In the genomic region with DNA sequence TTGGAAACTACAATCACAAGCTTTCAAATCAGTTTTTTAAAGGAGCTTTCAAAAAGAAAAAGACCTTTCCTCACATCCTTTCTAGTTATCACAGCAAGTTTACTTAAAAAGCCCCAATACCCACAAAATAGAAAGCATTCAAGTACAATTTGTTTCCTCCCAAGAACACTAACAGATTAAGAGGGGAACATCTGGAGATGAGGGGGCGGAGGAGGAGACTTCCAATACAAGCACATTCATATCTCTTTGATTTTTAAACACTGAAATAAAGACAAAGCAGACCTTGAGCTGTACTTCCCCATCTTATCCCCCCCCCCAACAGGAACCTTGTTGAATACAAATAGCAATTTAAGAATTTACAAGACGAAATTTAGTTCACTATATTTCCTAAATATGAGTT, we compare ENCODE assay signal across 8 cellular contexts. TPM values are rescaled to one million over a fixed set of nuclear protein-coding genes. Genes with fewer than 3 reads are reported as not detected.
DNase-seq lines count a peak whose midpoint lies in the region; ATAC-seq and TF ChIP-seq lines count a peak whose summit lies in the region.

No MANE protein-coding gene starts in this region.

- peak overlapping the region; percentile 100 for H3K4me3 Mint-ChIP-seq in neural progenitor cell

- peaks cover 9% of the 10 kb centered on the region for H3K27me3 Mint-ChIP-seq in neural progenitor cell (ENCODE audit: insufficient read depth, low read depth)

- peak overlapping the region; percentile 98 for H3K4me3 ChIP-seq in LNCaP clone FGC (ENCODE audit: low read depth, low read length)
- H3K4me3 ChIP-seq in dorsolateral prefrontal cortex: peak overlapping the region in 58 of 59 donors; percentile 62 to 92 (median 80)
- H3K4me3 ChIP-seq in neural progenitor cell: peak overlapping the region; percentile 81

- H3K9me3 Mint-ChIP-seq in neural progenitor cell: peaks cover 5% of the 10 kb centered on the region

- H3K27me3 ChIP-seq in dorsolateral prefrontal cortex (no peaks in the 10 kb centered on the region), neural progenitor cell (no peaks in the 10 kb centered on the region)

- H3K79me2 ChIP-seq in neural progenitor cell (ENCODE audit: low read depth): peaks cover 82% of the 10 kb centered on the region

- peaks cover 61% of the 10 kb centered on the region for H4K20me1 ChIP-seq in neural progenitor cell (ENCODE audit: low read depth)

- no peaks in the 10 kb centered on the region for H3K36me3 ChIP-seq in neural progenitor cell

- H2AFZ ChIP-seq in neural progenitor cell (replicated peaks): no peak overlapping the region

- intact Hi-C loops in dorsolateral prefrontal cortex (cut with DNase I): loop anchor here in 1 of 2 donors (2.0 to 5.0 kb wide), 2 partner anchors 36 to 59 kb away; a partner anchor contains a TSS

- H3K4me2 ChIP-seq in neural progenitor cell: peak overlapping the region; percentile 79

- H3K9ac ChIP-seq in neural progenitor cell: peak overlapping the region; percentile 99

- peak; percentile 46 for DNase-seq in CD1c-positive myeloid dendritic cell (ENCODE audit: extremely low spot score)
- no peak for DNase-seq in LNCaP clone FGC (ENCODE audit: low read depth)
- peak in 1 of 10 donors; percentile 1 for DNase-seq in dorsolateral prefrontal cortex
- no peak for DNase-seq in neural progenitor cell (ENCODE audit: low spot score)
- no peak for DNase-seq in T1000 (lab: John Stamatoyannopoulos, UW)

- ATAC-seq in GM21390 (IDR thresholded peaks at IDR 0.05; ENCODE audit: unreplicated experiment) (no peak), HG03196 (IDR thresholded peaks at IDR 0.05; ENCODE audit: unreplicated experiment) (no peak), GM18519 (IDR thresholded peaks at IDR 0.05; ENCODE audit: low FRiP score, unreplicated experiment) (no peak)

- H3K9me3 ChIP-seq in neural progenitor cell (ENCODE audit: low read depth): no peaks in the 10 kb centered on the region

- peak overlapping the region in 40 of 59 donors; percentile 1 to 99 (median 96) for H3K27ac ChIP-seq in dorsolateral prefrontal cortex
- no peak overlapping the region for H3K27ac ChIP-seq in neural progenitor cell

- peaks cover 32% of the 10 kb centered on the region for H3K36me3 Mint-ChIP-seq in neural progenitor cell

- peaks cover 19% of the 10 kb centered on the region for H3F3A ChIP-seq in neural progenitor cell (ENCODE audit: low read depth)

- H3K27ac Mint-ChIP-seq in neural progenitor cell: peak overlapping the region; percentile 27

- TF ChIP-seq CTCF in LNCaP clone FGC (IDR thresholded peaks at IDR 0.05; ENCODE audit: control insufficient read depth, extremely low read depth, insufficient read depth): no peak
- no peak for TF ChIP-seq CTCF in dorsolateral prefrontal cortex (IDR thresholded peaks at IDR 0.05 in 54 of 56, conservative IDR thresholded peaks at IDR 0.05 in 2 of 56; ENCODE audit: low read depth in 1 of 56, partially characterized antibody in 56 of 56)
- TF ChIP-seq CTCF in neural progenitor cell (IDR thresholded peaks at IDR 0.05): no peak

- peaks cover 28% of the 10 kb centered on the region for H3K4me1 ChIP-seq in neural progenitor cell

- H3K4me1 Mint-ChIP-seq in neural progenitor cell: peaks cover 32% of the 10 kb centered on the region

RNA-seq across cellular contexts. Expression of a gene that starts 2.0 kb away (rescaled TPM):
- 1,000 to 10,000 TPM in 9 of 120 experiments, 100 to 1,000 TPM in 111; 537 to 1,262 (median 829) TPM for total RNA-seq in dorsolateral prefrontal cortex
- 1,602 and 2,181 TPM in 2 replicates for total RNA-seq in neural progenitor cell (ENCODE audit: low replicate concordance)

RNA-seq across cellular contexts. Expression of a gene that starts 58.0 kb away (rescaled TPM):
- total RNA-seq in dorsolateral prefrontal cortex (10 to 100 TPM; 37.2 to 62.1 (median 49.0) TPM), neural progenitor cell (ENCODE audit: low replicate concordance) (52.2 and 59.6 TPM in 2 replicates)
